16 cellular contexts compared by ENCODE assay signal in genomic region chr2:127658641-127659407, GRCh38. TPM values are rescaled to one million over a fixed set of nuclear protein-coding genes. Genes with fewer than 3 reads are reported as not detected.
DNase-seq lines count a peak whose midpoint lies in the region; ATAC-seq and TF ChIP-seq lines count a peak whose summit lies in the region.
"Had no signal": no experiment of that assay in that cellular context is flagged by ENCODE, and none has a peak within 500 bp of the region (broad histone marks: within the 10 kb centered on the region; RNA-seq: fewer than 3 reads in every experiment).

No MANE protein-coding gene starts in this region.

- peaks cover 18% of the 10 kb centered on the region for H3K27me3 Mint-ChIP-seq in GM23338 (ENCODE audit: insufficient read depth, low read depth, poor library complexity)

- TF ChIP-seq POLR2A in esophagus squamous epithelium (IDR thresholded peaks at IDR 0.05): no peak

- peak overlapping the region; percentile 88 for H3K9ac ChIP-seq in muscle layer of colon (ENCODE audit: low read length)

- H3K4me3 ChIP-seq in esophagus squamous epithelium (no peak overlapping the region), muscle layer of colon (ENCODE audit: low read depth in 1 of 2, low read length in 2 of 2) (peak overlapping the region in 1 of 2 donors; percentile 37), thymus (ENCODE audit: low read length) (no peak overlapping the region), GM23338 (no peak overlapping the region)

- no peaks in the 10 kb centered on the region for H3K79me2 ChIP-seq in GM23338 (replicated peaks; ENCODE audit: insufficient read depth)

- intact Hi-C loops in esophagus squamous epithelium (cut with DNase I): no loop called here

- H3F3A ChIP-seq in GM23338 (replicated peaks; ENCODE audit: low read depth): no peaks in the 10 kb centered on the region

- H3K9me3 ChIP-seq in esophagus squamous epithelium: no peaks in the 10 kb centered on the region
- no peaks in the 10 kb centered on the region for H3K9me3 ChIP-seq in muscle layer of colon (ENCODE audit: low read length)
- no peaks in the 10 kb centered on the region for H3K9me3 ChIP-seq in thymus (ENCODE audit: control insufficient read depth)

- no peaks in the 10 kb centered on the region; the same call in 2 of the 3 replicates for H3K36me3 Mint-ChIP-seq in GM23338 (ENCODE audit: low read depth)

- H3K36me3 ChIP-seq in esophagus squamous epithelium (peaks cover 0 to 23% (median 0%) of the 10 kb centered on the region in 3 donors), muscle layer of colon (ENCODE audit: insufficient read depth, low read length) (peaks cover 54% of the 10 kb centered on the region), thymus (ENCODE audit: control insufficient read depth, insufficient read depth) (no peaks in the 10 kb centered on the region), GM23338 (ENCODE audit: insufficient read depth) (no peaks in the 10 kb centered on the region)

- no peak for ATAC-seq in GM23338

- H3K4me1 ChIP-seq in esophagus squamous epithelium (peaks cover 11 to 91% (median 62%) of the 10 kb centered on the region in 3 donors), muscle layer of colon (ENCODE audit: insufficient read depth, low read length) (peaks cover 98% of the 10 kb centered on the region), thymus (ENCODE audit: control insufficient read depth, insufficient read depth, low read length) (no peaks in the 10 kb centered on the region), GM23338 (ENCODE audit: insufficient read depth) (no peaks in the 10 kb centered on the region)

- no peak overlapping the region for H2AFZ ChIP-seq in GM23338

- no peak overlapping the region for H3K4me2 ChIP-seq in GM23338

- 75 to 86% (median 79%) methylated on average over 20 of the region's 20 CpGs for WGBS in adipose tissue, 3 donors
- 85 to 92% methylated on average over 13 to 17 of the region's 20 CpGs for WGBS in esophagus squamous epithelium, 2 donors
- 97% methylated on average over 20 of the region's 20 CpGs for WGBS in thymus

- DNase-seq in esophagus squamous epithelium (lab: John Stamatoyannopoulos, UW) (no peak), GM23338 (ENCODE audit: low spot score) (no peak), AG20443 (ENCODE audit: low spot score) (no peak), activated gamma-delta T cell treated with Interleukin-2 at 50 U/mL for 16 hours (no peak)
- DNase-seq in activated CD8-positive, alpha-beta memory T cell treated with anti-CD3 and anti-CD28 coated beads, Interleukin-2, amount 50 U/mL, for 4 hours: no peak
- DNase-seq: activated CD4-positive, alpha-beta T cell treated with anti-CD3 and anti-CD28 coated beads, Interleukin-2, amount 50 U/mL, for 48 hours; DMS79; NCI-H187 treated with DMSO at 0.1 percent for 48 hours; SHP77; T-helper 9 cell had no signal

- no peaks in the 10 kb centered on the region; the same call in 1 of the 2 replicates for H4K20me1 ChIP-seq in GM23338 (replicated peaks; ENCODE audit: insufficient read depth)

- peaks cover 9% of the 10 kb centered on the region for H3K4me1 Mint-ChIP-seq in GM23338

- H3K27ac Mint-ChIP-seq in GM23338: no peak overlapping the region
- H3K27ac Mint-ChIP-seq: activated T-helper 2 cell treated with anti-CD3 and anti-CD28 coated beads, Interferon-gamma antibody, Interleukin-2, Interleukin-4, amounts not matched to agents 10 μg/mL and 5 μg/mL and 100 μg/mL, durations not matched to agents 14 hours and 24 hours and 36 hours had no signal

- H3K4me3 Mint-ChIP-seq in GM23338: no peak overlapping the region

- H3K27ac ChIP-seq in adipose tissue (ENCODE audit: low read depth, low read length) (peak overlapping the region; percentile 28), esophagus squamous epithelium (peak overlapping the region; percentile 59 to 87 (median 69)), muscle layer of colon (ENCODE audit: low read depth, low read length) (peak overlapping the region; percentile 91), thymus (ENCODE audit: low read depth) (peak overlapping the region; percentile 8), GM23338 (ENCODE audit: low read depth) (no peak overlapping the region)

- no peaks in the 10 kb centered on the region for H3K9me2 ChIP-seq in GM23338 (ENCODE audit: insufficient read depth)

- H3K9me3 Mint-ChIP-seq in GM23338: no peaks in the 10 kb centered on the region
- H3K9me3 Mint-ChIP-seq: activated T-helper 2 cell treated with anti-CD3 and anti-CD28 coated beads, Interferon-gamma antibody, Interleukin-2, Interleukin-4, amounts not matched to agents 10 μg/mL and 5 μg/mL and 100 μg/mL, durations not matched to agents 14 hours and 24 hours and 36 hours had no signal

- TF ChIP-seq CTCF in esophagus squamous epithelium (IDR thresholded peaks at IDR 0.05): no peak
- TF ChIP-seq CTCF in GM23338 (conservative IDR thresholded peaks at IDR 0.05; ENCODE audit: low read depth in 2 of 2): no peak

- H3K27me3 ChIP-seq in esophagus squamous epithelium (peaks cover 0 to 9% (median 0%) of the 10 kb centered on the region in 4 donors), muscle layer of colon (ENCODE audit: control insufficient read depth in 1 of 2, insufficient read depth in 2 of 2, low read length in 2 of 2) (no peaks in the 10 kb centered on the region), thymus (ENCODE audit: control insufficient read depth, insufficient read depth) (peaks cover 4% of the 10 kb centered on the region), GM23338 (ENCODE audit: insufficient read depth) (peaks cover 12% of the 10 kb centered on the region)

TF ChIP-seq in GM23338, 12 proteins besides CTCF, POLR2A, EP300 and RAD21 (continues in another document):
- TF ChIP-seq REST (IDR thresholded peaks at IDR 0.05; ENCODE audit: unreplicated experiment) (no peak), ETS1 (IDR thresholded peaks at IDR 0.05) (no peak), JUNB (IDR thresholded peaks at IDR 0.05; ENCODE audit: unreplicated experiment) (no peak)

RNA-seq across cellular contexts. Expression of gene GPR17, which starts 12.9 kb away (rescaled TPM):
- polyA plus RNA-seq in adipose tissue (1 to 10 TPM in 2 of 3 donors, under 1 TPM in 1; 0.10 to 2.4 (median 1.8) TPM), thymus (0.07 TPM), GM23338 (2016; fragmentation: Nextera tagmentation; extraction: Ambion mirVana) (not detected in 2 replicates)
- not detected for total RNA-seq in esophagus squamous epithelium
- total RNA-seq in GM23338 (2014; rRNA removed; shearing (Covaris generic)): not detected in 2 replicates
- total RNA-seq: activated T-helper 2 cell treated with anti-CD3 and anti-CD28 coated beads, Interferon-gamma antibody, Interleukin-2, Interleukin-4, amounts not matched to agents 10 μg/mL and 5 μg/mL and 100 μg/mL, durations not matched to agents 14 hours and 24 hours and 36 hours; bronchial epithelial cell; omental fat pad had no signal

RNA-seq across cellular contexts. Expression of gene LIMS2, which starts 16.5 kb away (rescaled TPM):
- polyA plus RNA-seq in adipose tissue: 100 to 1,000 TPM in 1 of 3 donors, 10 to 100 TPM in 1, 1 to 10 TPM in 1; 8.5 to 282 (median 64.9) TPM
- total RNA-seq in esophagus squamous epithelium: 10 to 100 TPM in 1 of 4 donors, 1 to 10 TPM in 3; 2.4 to 29.6 (median 5.9) TPM
- 45.1 TPM for polyA plus RNA-seq in thymus
- 1.3 and 1.6 TPM in 2 replicates for total RNA-seq in GM23338 (2014; rRNA removed; shearing (Covaris generic))
- 2.6 and 3.5 TPM in 2 replicates for polyA plus RNA-seq in GM23338 (2016; fragmentation: Nextera tagmentation; extraction: Ambion mirVana)

RNA-seq across cellular contexts. Expression of gene SFT2D3, which starts 42.5 kb away (rescaled TPM):
- polyA plus RNA-seq in adipose tissue: 1 to 10 TPM; 2.8 to 4.8 (median 3.6) TPM
- total RNA-seq in esophagus squamous epithelium: 10 to 100 TPM in 1 of 4 donors, 1 to 10 TPM in 3; 3.3 to 10.5 (median 5.9) TPM
- polyA plus RNA-seq in thymus: 8.8 TPM
- 13.4 and 13.7 TPM in 2 replicates for total RNA-seq in GM23338 (2014; rRNA removed; shearing (Covaris generic))
- not detected in 2 replicates for polyA plus RNA-seq in GM23338 (2016; fragmentation: Nextera tagmentation; extraction: Ambion mirVana)
